In genomic region chr12:71755146-71755892, GRCh38 we compare ENCODE assay signal across 8 cellular contexts. TPM values are rescaled to one million over a fixed set of nuclear protein-coding genes. Genes with fewer than 3 reads are reported as not detected.
DNase-seq lines count a peak whose midpoint lies in the region; ATAC-seq and TF ChIP-seq lines count a peak whose summit lies in the region.

No MANE protein-coding gene starts in this region.

- peaks cover 21% of the 10 kb centered on the region for H3K9me3 ChIP-seq in OCI-LY7 (ENCODE audit: low read length)
- peaks cover 6% of the 10 kb centered on the region for H3K9me3 ChIP-seq in osteoblast (ENCODE audit: low read depth, low read length)
- peaks cover 11% of the 10 kb centered on the region for H3K9me3 ChIP-seq in thoracic aorta

- H3K27ac ChIP-seq in OCI-LY7 (ENCODE audit: low read depth, low read length, poor library complexity, severe bottlenecking) (peak overlapping the region; percentile 66), osteoblast (ENCODE audit: low read depth, low read length) (peak overlapping the region; percentile 96), thoracic aorta (peak overlapping the region; percentile 91 to 97)

- H3K4me3 ChIP-seq in OCI-LY7 (ENCODE audit: low read depth, low read length, poor library complexity, severe bottlenecking), result peak overlapping the region; percentile 96
- H3K4me3 ChIP-seq in osteoblast (ENCODE audit: insufficient read depth, low read length), result peak overlapping the region; percentile 98
- H3K4me3 ChIP-seq in thoracic aorta, result peak overlapping the region; percentile 83

- CTCF ChIA-PET in OCI-LY7 (lab: Charles Lee; ENCODE audit: unreplicated experiment), result interaction anchor here (1.0 kb wide), 2 partner anchors 8 to 101 kb away, joined by 3 read pairs; no protein-coding TSS in a partner anchor

- peaks cover 40% of the 10 kb centered on the region for H3K36me3 ChIP-seq in OCI-LY7 (ENCODE audit: insufficient read depth, low read length)
- peaks cover 29% of the 10 kb centered on the region for H3K36me3 ChIP-seq in osteoblast (ENCODE audit: insufficient read depth, low read length)
- peaks cover 9% of the 10 kb centered on the region for H3K36me3 ChIP-seq in thoracic aorta

- peaks cover 53% of the 10 kb centered on the region for H3K79me2 ChIP-seq in OCI-LY7 (ENCODE audit: insufficient read depth, low read depth, low read length)
- peaks cover 60% of the 10 kb centered on the region for H3K79me2 ChIP-seq in osteoblast (ENCODE audit: insufficient read depth, low read length)

- H3K4me2 ChIP-seq in OCI-LY7 (ENCODE audit: low read length), result peak overlapping the region; percentile 93
- H3K4me2 ChIP-seq in osteoblast (ENCODE audit: insufficient read depth, low read length), result peak overlapping the region; percentile 86

- DNase-seq in 8988T, result peak; percentile 17
- DNase-seq in OCI-LY7 (ENCODE audit: low spot score), result no peak
- DNase-seq in activated gamma-delta T cell (lab: John Stamatoyannopoulos, UW), result peak; percentile 28
- DNase-seq in germinal center (ENCODE audit: low spot score), result peak; percentile 51
- DNase-seq in osteoblast (ENCODE audit: insufficient read length, low spot score, missing footprints), result peak; percentile 84
- peak; percentile 8 for DNase-seq in thoracic aorta (ENCODE audit: low spot score)

- peak; percentile 34; the same call in 1 of the 2 replicates for TF ChIP-seq CTCF in OCI-LY7 (conservative IDR thresholded peaks at IDR 0.05; ENCODE audit: low read length)
- TF ChIP-seq CTCF in osteoblast (IDR thresholded peaks at IDR 0.05; ENCODE audit: extremely low read depth, low read depth, low read length), result no peak
- no peak for TF ChIP-seq CTCF in thoracic aorta (IDR thresholded peaks at IDR 0.05)

- peak; percentile 45 for TF ChIP-seq POLR2A in GM18505 (IDR thresholded peaks at IDR 0.05; ENCODE audit: borderline replicate concordance, extremely low read depth, insufficient read depth, insufficient read length)

- no TSS peak for BruUV-seq in OCI-LY7 (replicated peaks; lab: Mats Ljungman, UMichigan)

- H2AFZ ChIP-seq in OCI-LY7 (ENCODE audit: low read length), result peak overlapping the region; percentile 23; the same call in 1 of the 2 replicates
- peak overlapping the region; percentile 91 for H2AFZ ChIP-seq in osteoblast (ENCODE audit: low read length)

- POLR2A ChIA-PET in OCI-LY7 (lab: Charles Lee), result interaction anchor here (0.6 to 2.5 kb wide), 7 partner anchors 8 to 344 kb away, joined by 3 to 9 read pairs (median 5); partner anchors contain the start of genes THAP2, TMEM19 and ZFC3H1

- H3K9me2 ChIP-seq in OCI-LY7 (ENCODE audit: insufficient read depth, low read length), result no peaks in the 10 kb centered on the region

- intact Hi-C loops in OCI-LY7 (cut with micrococcal nuclease; ENCODE audit: unreplicated experiment), result loop anchor here (2.0 kb wide), 2 partner anchors 83 to 93 kb away; partner anchors contain the start of genes TBC1D15 and ZFC3H1

- H4K20me1 ChIP-seq in OCI-LY7 (ENCODE audit: insufficient read depth, low read length) (peaks cover 19% of the 10 kb centered on the region; the same call in 1 of the 2 replicates), osteoblast (ENCODE audit: insufficient read depth, low read length) (peaks cover 3% of the 10 kb centered on the region)

- ATAC-seq in GM18505 (IDR thresholded peaks at IDR 0.05; ENCODE audit: unreplicated experiment) (peak; percentile 40), HG02970 (IDR thresholded peaks at IDR 0.05; ENCODE audit: low FRiP score, unreplicated experiment) (peak; percentile 50), thoracic aorta (ENCODE audit: insufficient number of reproducible peaks, low FRiP score, low read depth) (peak; percentile 65)

- peaks cover 22% of the 10 kb centered on the region for H3K4me1 ChIP-seq in OCI-LY7 (ENCODE audit: insufficient read depth, low read length, poor library complexity, severe bottlenecking)
- peaks cover 15% of the 10 kb centered on the region for H3K4me1 ChIP-seq in osteoblast (ENCODE audit: insufficient read depth, low read length)
- peaks cover 10 to 25% of the 10 kb centered on the region in 2 donors for H3K4me1 ChIP-seq in thoracic aorta (ENCODE audit: control insufficient read depth in 1 of 2, low read depth in 2 of 2)

- H3K27me3 ChIP-seq in osteoblast (ENCODE audit: insufficient read depth, low read length), result peaks cover 13% of the 10 kb centered on the region
- H3K27me3 ChIP-seq in thoracic aorta (replicated peaks; ENCODE audit: insufficient read depth), result no peaks in the 10 kb centered on the region

RNA-seq across cellular contexts. Expression of gene RAB21, which starts 0.7 kb away (rescaled TPM):
- total RNA-seq in OCI-LY7 (2014; rRNA removed; shearing (Covaris generic)), result 11.7 and 18.2 TPM in 2 replicates
- total RNA-seq in OCI-LY7 (2022) (46.6 and 52.8 TPM in 2 replicates), osteoblast (12.7 TPM in 2 replicates), thoracic aorta (10 to 100 TPM; 15.7 to 56.4 TPM)
